ENCODE assay signal across 28 cellular contexts in the genomic region with DNA sequence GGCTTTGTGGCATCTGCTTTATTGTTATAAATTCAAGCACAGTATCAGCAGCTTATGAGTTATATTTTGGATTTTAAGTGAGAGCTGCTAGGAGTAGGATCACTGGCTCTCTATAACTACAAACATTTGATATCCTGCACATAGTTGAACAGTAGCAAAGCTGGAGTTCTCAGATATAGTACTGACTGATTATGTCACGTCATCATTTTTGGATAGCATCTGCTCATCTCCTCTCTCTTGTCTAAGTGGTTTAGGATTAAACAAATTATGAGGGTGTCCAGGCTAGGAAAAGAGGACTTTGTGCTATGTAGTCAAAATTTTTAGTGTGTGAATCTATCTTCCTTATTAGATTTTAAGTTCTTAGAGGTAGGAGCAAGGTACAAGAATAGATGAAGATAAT. TPM values are rescaled to one million over a fixed set of nuclear protein-coding genes. Genes with fewer than 3 reads are reported as not detected.
"Had no signal": no experiment of that assay in that cellular context is flagged by ENCODE, and none has a peak within 500 bp of the region (broad histone marks: within the 10 kb centered on the region; RNA-seq: fewer than 3 reads in every experiment).

No MANE protein-coding gene starts in this region.

- H3K27ac Mint-ChIP-seq: immature natural killer cell; naive thymus-derived CD8-positive, alpha-beta T cell; nephron; stimulated activated effector memory CD8-positive, alpha-beta T cell treated with anti-CD3 and anti-CD28 coated beads, Interleukin-12 subunit alpha, Interleukin-12 subunit beta, amount 100 ng/mL, for 72 hours; stimulated activated naive CD8-positive, alpha-beta T cell treated with anti-CD3 and anti-CD28 coated beads, Interleukin-15, amount 100 ng/mL, for 72 hours; type B pancreatic cell had no signal

- H3K4me3 Mint-ChIP-seq: immature natural killer cell; naive thymus-derived CD8-positive, alpha-beta T cell; nephron; neural crest cell; stimulated activated effector memory CD8-positive, alpha-beta T cell treated with anti-CD3 and anti-CD28 coated beads, Interleukin-12 subunit alpha, Interleukin-12 subunit beta, amount 100 ng/mL, for 72 hours; stimulated activated naive CD8-positive, alpha-beta T cell treated with anti-CD3 and anti-CD28 coated beads, Interleukin-15, amount 100 ng/mL, for 72 hours; type B pancreatic cell had no signal

- H3K27me3 ChIP-seq: uterus had no signal

- H3K4me1 Mint-ChIP-seq: immature natural killer cell; naive thymus-derived CD8-positive, alpha-beta T cell; nephron; neural crest cell; stimulated activated effector memory CD8-positive, alpha-beta T cell treated with anti-CD3 and anti-CD28 coated beads, Interleukin-12 subunit alpha, Interleukin-12 subunit beta, amount 100 ng/mL, for 72 hours; stimulated activated naive CD8-positive, alpha-beta T cell treated with anti-CD3 and anti-CD28 coated beads, Interleukin-15, amount 100 ng/mL, for 72 hours had no signal

- H3K27ac ChIP-seq: left lung, lower lobe of right lung, pancreas, prostate gland, sigmoid colon, spleen, tibial nerve, uterus had no signal

- H3K4me3 ChIP-seq: left lung, lower lobe of right lung, pancreas, prostate gland, sigmoid colon, spleen, tibial nerve, uterus had no signal

- FAIRE-seq: islet of Langerhans, kidney, pancreas, small intestine had no signal

- H3K9me3 Mint-ChIP-seq: stimulated activated effector memory CD8-positive, alpha-beta T cell treated with anti-CD3 and anti-CD28 coated beads, Interleukin-12 subunit alpha, Interleukin-12 subunit beta, amount 100 ng/mL, for 72 hours; stimulated activated naive CD8-positive, alpha-beta T cell treated with anti-CD3 and anti-CD28 coated beads, Interleukin-15, amount 100 ng/mL, for 72 hours; type B pancreatic cell had no signal

- H3K36me3 ChIP-seq: left lung, lower lobe of right lung, pancreas, prostate gland, sigmoid colon, spleen, tibial nerve, uterus had no signal

- ATAC-seq: left colon; left lung; lower lobe of right lung; naive thymus-derived CD8-positive, alpha-beta T cell; pancreas; right cardiac atrium; stimulated activated effector memory CD8-positive, alpha-beta T cell treated with anti-CD3 and anti-CD28 coated beads, Interleukin-12 subunit alpha, Interleukin-12 subunit beta, amount 100 ng/mL, for 72 hours; stimulated activated naive CD8-positive, alpha-beta T cell treated with anti-CD3 and anti-CD28 coated beads, Interleukin-15, amount 100 ng/mL, for 72 hours had no signal

- H3K9me3 ChIP-seq: lower lobe of right lung, pancreas, prostate gland had no signal

- H3K36me3 Mint-ChIP-seq: stimulated activated effector memory CD8-positive, alpha-beta T cell treated with anti-CD3 and anti-CD28 coated beads, Interleukin-12 subunit alpha, Interleukin-12 subunit beta, amount 100 ng/mL, for 72 hours; type B pancreatic cell had no signal

- H3K4me1 ChIP-seq: left lung, lower lobe of right lung, pancreas, prostate gland, sigmoid colon, spleen, tibial nerve, uterus had no signal

- DNase-seq: immature natural killer cell; kidney; left colon; left lung; lower lobe of right lung; mammary epithelial cell; mesenchymal stem cell; naive thymus-derived CD8-positive, alpha-beta T cell; nucleus accumbens; pancreas; posterior cingulate gyrus; retina; right cardiac atrium; sigmoid colon; small intestine; spleen; stimulated activated CD4-positive, alpha-beta T cell treated with anti-CD3 and anti-CD28 coated beads, Interleukin-4, amount 100 ng/mL, for 24 hours; stimulated activated naive CD4-positive, alpha-beta T cell treated with Interleukin-2 at 50 U/mL for 16 hours; stimulated activated naive CD8-positive, alpha-beta T cell treated with anti-CD3 and anti-CD28 coated beads, Interleukin-15, amount 100 ng/mL, for 72 hours; substantia nigra; uterus had no signal

RNA-seq across cellular contexts. Expression of a gene that starts 18.4 kb away (rescaled TPM):
- polyA plus RNA-seq: immature natural killer cell had no signal
